ENCODE assay signal across 10 cellular contexts in the genomic region with DNA sequence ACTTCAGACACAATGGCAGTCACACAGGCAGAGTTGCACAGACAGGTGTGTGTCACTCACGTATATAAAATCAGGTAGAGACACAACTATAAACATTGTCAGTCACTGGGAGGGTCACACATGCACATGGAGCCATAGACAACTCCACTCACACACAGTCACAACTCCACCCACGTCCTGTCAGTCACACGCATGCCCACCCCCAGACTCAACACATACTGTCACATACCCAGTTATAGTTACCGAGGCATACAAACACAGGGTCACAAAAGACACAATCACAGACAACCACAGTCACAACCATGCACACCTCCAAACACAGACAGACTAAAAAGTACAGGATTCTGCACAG. TPM values are rescaled to one million over a fixed set of nuclear protein-coding genes. Genes with fewer than 3 reads are reported as not detected.
A peak's percentile ranks its signal among the peaks of the same experiment; 100 is the strongest.
DNase-seq lines count a peak whose midpoint lies in the region; ATAC-seq and TF ChIP-seq lines count a peak whose summit lies in the region.
"Had no signal": no experiment of that assay in that cellular context is flagged by ENCODE, and none has a peak within 500 bp of the region (broad histone marks: within the 10 kb centered on the region; RNA-seq: fewer than 3 reads in every experiment).

No MANE protein-coding gene starts in this region.

- H2BK5ac ChIP-seq in trophoblast cell (ENCODE audit: low read depth, low read length, poor library complexity), result no peak overlapping the region

- H3K79me2 ChIP-seq in OCI-LY1 (ENCODE audit: insufficient read depth, low read length) (no peaks in the 10 kb centered on the region), trophoblast cell (ENCODE audit: control insufficient read depth, insufficient read depth, low read length, poor library complexity) (peaks cover 4% of the 10 kb centered on the region)

- H3K27me3 ChIP-seq in OCI-LY1 (ENCODE audit: insufficient read depth, low read length) (no peaks in the 10 kb centered on the region), esophagus (ENCODE audit: control insufficient read depth in 1 of 2, insufficient read depth in 2 of 2, low read length in 2 of 2) (no peaks in the 10 kb centered on the region), trophoblast cell (ENCODE audit: insufficient read depth, low read length) (no peaks in the 10 kb centered on the region)

- no peak for DNase-seq in AG09309 (ENCODE audit: low read depth)
- DNase-seq in trophoblast cell, result no peak
- DNase-seq in NCI-H345 (lab: John Stamatoyannopoulos, UW), result no peak
- no peak for DNase-seq in left colon
- DNase-seq in HUDEP-2 (lab: John Stamatoyannopoulos, UW; ENCODE audit: unreplicated experiment in 76 of 76), result no peak
- DNase-seq: activated T-cell treated with anti-CD3 and anti-CD28 coated beads, Interleukin-2, amount 50 U/mL, for 24 hours; GOT3 had no signal

- peaks cover 9% of the 10 kb centered on the region for H3K79me1 ChIP-seq in trophoblast cell (ENCODE audit: low read length)

- H4K20me1 ChIP-seq in OCI-LY1 (ENCODE audit: insufficient read depth, low read length), result no peaks in the 10 kb centered on the region

- intact Hi-C loops in left colon (cut with DNase I, micrococcal nuclease), result no loop called here

- ATAC-seq in GM21825 (IDR thresholded peaks at IDR 0.05; ENCODE audit: unreplicated experiment) (no peak), left colon (no peak)

- H3K4ac ChIP-seq in trophoblast cell (ENCODE audit: low read depth, low read length), result no peak overlapping the region

- H2AFZ ChIP-seq in OCI-LY1 (ENCODE audit: low read length) (no peak overlapping the region), trophoblast cell (ENCODE audit: insufficient read depth, low read length, poor library complexity) (no peak overlapping the region)

- no peak overlapping the region for H3K18ac ChIP-seq in trophoblast cell (ENCODE audit: low read length)

- no peak overlapping the region for H4K12ac ChIP-seq in trophoblast cell (ENCODE audit: low read depth, low read length)

- H3K23ac ChIP-seq in trophoblast cell (ENCODE audit: low read length), result no peak overlapping the region

- peak overlapping the region; percentile 100 for H3K4me2 ChIP-seq in OCI-LY1 (ENCODE audit: low read length)
- peak overlapping the region; percentile 67 for H3K4me2 ChIP-seq in trophoblast cell (ENCODE audit: low read length)

- TF ChIP-seq CTCF in AG09309 (IDR thresholded peaks at IDR 0.05; ENCODE audit: control insufficient read depth, insufficient read depth, low read depth, low read length, missing control alignments) (no peak), OCI-LY1 (IDR thresholded peaks at IDR 0.05; ENCODE audit: low read length) (no peak)

- H3K36me3 ChIP-seq in OCI-LY1 (ENCODE audit: insufficient read depth, low read length) (peaks cover 11% of the 10 kb centered on the region; the same call in 1 of the 2 replicates), esophagus (ENCODE audit: control insufficient read depth in 2 of 2, insufficient read depth in 2 of 2, low read length in 1 of 2) (peaks cover 0 to 17% of the 10 kb centered on the region in 2 donors), trophoblast cell (ENCODE audit: control insufficient read depth in 1 of 2, insufficient read depth in 2 of 2, low read length in 2 of 2) (peaks cover 35 to 40% of the 10 kb centered on the region in 2 experiments)

- H3K4me3 ChIP-seq in AG09309 (ENCODE audit: control insufficient read depth, low read depth, low read length) (peak overlapping the region; percentile 86), OCI-LY1 (ENCODE audit: low read depth, low read length, poor library complexity, severe bottlenecking) (peak overlapping the region; percentile 81), esophagus (ENCODE audit: low read depth in 1 of 2, low read length in 2 of 2) (peak overlapping the region; percentile 57 to 64), trophoblast cell (ENCODE audit: low read depth, low read length) (no peak overlapping the region)

- no peak overlapping the region for H2BK120ac ChIP-seq in trophoblast cell (ENCODE audit: insufficient read depth, low read length, poor library complexity)

- no peak overlapping the region for H3K14ac ChIP-seq in trophoblast cell (ENCODE audit: low read length)

- H4K91ac ChIP-seq in trophoblast cell (ENCODE audit: low read depth, low read length), result no peak overlapping the region

- H3F3A ChIP-seq in OCI-LY1 (ENCODE audit: insufficient read depth, low read length), result 0 out of 2 replicates have a peak, but pooled peaks cover 7% of the 10 kb centered on the region

- WGBS in esophagus, 2 donors, result 46 to 68% methylated on average over 4 of the region's 4 CpGs
- no CpG with 5 or more reads among the region's 4 CpGs for WGBS in trophoblast cell (ENCODE audit: extremely low coverage, insufficient coverage, insufficient read length)

- H2BK12ac ChIP-seq in trophoblast cell (ENCODE audit: low read length), result no peak overlapping the region

- H4K8ac ChIP-seq in trophoblast cell (ENCODE audit: low read depth, low read length), result no peak overlapping the region

- H3K4me1 ChIP-seq in OCI-LY1 (ENCODE audit: insufficient read depth, low read length, severe bottlenecking) (peaks cover 40% of the 10 kb centered on the region), esophagus (ENCODE audit: control insufficient read depth in 2 of 2, insufficient read depth in 2 of 2, low read length in 1 of 2) (peaks cover 3 to 29% of the 10 kb centered on the region in 2 donors), trophoblast cell (ENCODE audit: control insufficient read depth in 1 of 2, insufficient read depth in 2 of 2, low read length in 2 of 2) (peaks cover 12 to 23% of the 10 kb centered on the region in 2 experiments)

- H3K9me2 ChIP-seq in OCI-LY1 (ENCODE audit: low read depth, low read length), result no peaks in the 10 kb centered on the region

- H3K27ac ChIP-seq in OCI-LY1 (ENCODE audit: low read depth, low read length, poor library complexity, severe bottlenecking) (peak overlapping the region; percentile 67), esophagus (ENCODE audit: low read depth in 2 of 2, low read length in 1 of 2) (peak overlapping the region in 1 of 2 donors; percentile 79), trophoblast cell (ENCODE audit: low read depth, low read length) (no peak overlapping the region)

- H2AK5ac ChIP-seq in trophoblast cell (ENCODE audit: low read length), result no peak overlapping the region

- H3K9ac ChIP-seq in OCI-LY1 (ENCODE audit: low read length) (peak overlapping the region; percentile 87; the same call in 1 of the 2 replicates), trophoblast cell (ENCODE audit: low read length) (no peak overlapping the region)

- H3K9me3 ChIP-seq in OCI-LY1 (ENCODE audit: low read length), result no peaks in the 10 kb centered on the region
- H3K9me3 ChIP-seq in esophagus (ENCODE audit: control insufficient read depth in 2 of 2, insufficient read depth in 1 of 2, low read depth in 1 of 2, low read length in 1 of 2), result no peaks in the 10 kb centered on the region
- H3K9me3 ChIP-seq in trophoblast cell (ENCODE audit: insufficient read depth, low read depth, low read length), result no peaks in the 10 kb centered on the region

RNA-seq across cellular contexts. Expression of gene NUMBL, which starts 1.5 kb away (rescaled TPM):
- polyA plus RNA-seq in esophagus, result 10 to 100 TPM in 1 of 2 donors, 1 to 10 TPM in 1; 9.0 to 14.4 TPM
- polyA plus RNA-seq in trophoblast cell (2013), result 20.5 and 21.5 TPM in 2 replicates
- 10 to 100 TPM in 1 of 2 donors, 1 to 10 TPM in 1; 9.6 to 14.5 TPM for total RNA-seq in left colon

RNA-seq across cellular contexts. Expression of gene COQ8B, which starts 27.7 kb away (rescaled TPM):
- 10 to 100 TPM; 18.4 to 27.2 TPM for polyA plus RNA-seq in esophagus
- 14.4 and 14.9 TPM in 2 replicates for polyA plus RNA-seq in trophoblast cell (2013)
- 10 to 100 TPM; 28.5 to 41.5 TPM for total RNA-seq in left colon

RNA-seq across cellular contexts. Expression of gene ITPKC, which starts 27.9 kb away (rescaled TPM):
- polyA plus RNA-seq in esophagus, result 100 to 1,000 TPM in 1 of 2 donors, 10 to 100 TPM in 1; 57.4 to 172 TPM
- polyA plus RNA-seq in trophoblast cell (2013), result 13.1 and 13.5 TPM in 2 replicates
- 10 to 100 TPM; 24.3 to 24.5 TPM for total RNA-seq in left colon
